8 cellular contexts compared by ENCODE assay signal in genomic region chr19:6753178-6754031, GRCh38. TPM values are rescaled to one million over a fixed set of nuclear protein-coding genes. Genes with fewer than 3 reads are reported as not detected.
DNase-seq lines count a peak whose midpoint lies in the region; ATAC-seq and TF ChIP-seq lines count a peak whose summit lies in the region.

No MANE protein-coding gene starts in this region.

- no peak for TF ChIP-seq CTCF in mesothelial cell of epicardium (IDR thresholded peaks at IDR 0.05; ENCODE audit: unreplicated experiment)

- H3K9me3 Mint-ChIP-seq in IgD-negative memory B cell: no peaks in the 10 kb centered on the region
- no peaks in the 10 kb centered on the region for H3K9me3 Mint-ChIP-seq in activated CD4-positive, alpha-beta T cell treated with anti-CD3 and anti-CD28 coated beads for 36 hours (ENCODE audit: low read depth)
- no peaks in the 10 kb centered on the region for H3K9me3 Mint-ChIP-seq in mesothelial cell of epicardium

- POLR2A ChIA-PET in activated CD4-positive, alpha-beta T cell treated with anti-CD3 and anti-CD28 coated beads for 36 hours (lab: Charles Lee): interaction anchor here (0.7 to 1.1 kb wide), 2 partner anchors 19 to 108 kb away, joined by 3 read pairs; no protein-coding TSS in a partner anchor

- H3K4me3 Mint-ChIP-seq in IgD-negative memory B cell: peak overlapping the region; percentile 65 to 93 (median 82)
- H3K4me3 Mint-ChIP-seq in activated CD4-positive, alpha-beta T cell treated with anti-CD3 and anti-CD28 coated beads for 36 hours: peak overlapping the region; percentile 59
- peak overlapping the region; percentile 60 for H3K4me3 Mint-ChIP-seq in mesothelial cell of epicardium

- peak; percentile 68 for ATAC-seq in GM21529 (IDR thresholded peaks at IDR 0.05; ENCODE audit: unreplicated experiment)
- peak; percentile 94 for ATAC-seq in activated CD4-positive, alpha-beta T cell treated with anti-CD3 and anti-CD28 coated beads for 36 hours

- H3K27me3 Mint-ChIP-seq in IgD-negative memory B cell (no peaks in the 10 kb centered on the region), mesothelial cell of epicardium (ENCODE audit: low read depth) (peaks cover 4% of the 10 kb centered on the region)
- H3K27me3 Mint-ChIP-seq in activated CD4-positive, alpha-beta T cell treated with anti-CD3 and anti-CD28 coated beads for 36 hours: no peaks in the 10 kb centered on the region

- intact Hi-C loops in activated CD4-positive, alpha-beta T cell treated with anti-CD3 and anti-CD28 coated beads for 36 hours (cut with DNase I, micrococcal nuclease): loop anchor here (1.0 to 2.0 kb wide), 8 partner anchors 14 to 328 kb away; partner anchors contain the start of genes SH2D3A (in 2 of the 2) and TRIP10 (in 2 of the 2)

- peak overlapping the region; percentile 73 to 84 (median 80) for H3K27ac Mint-ChIP-seq in IgD-negative memory B cell
- peak overlapping the region; percentile 47 for H3K27ac Mint-ChIP-seq in activated CD4-positive, alpha-beta T cell treated with anti-CD3 and anti-CD28 coated beads for 36 hours
- peak overlapping the region; percentile 66 for H3K27ac Mint-ChIP-seq in mesothelial cell of epicardium

- CTCF ChIA-PET in activated CD4-positive, alpha-beta T cell treated with anti-CD3 and anti-CD28 coated beads for 36 hours (lab: Charles Lee): interaction anchor here (1.0 kb wide), 1 partner anchor 237 kb away, joined by 3 read pairs; no protein-coding TSS in a partner anchor

- DNase-seq in Daoy (ENCODE audit: low read depth): peak; percentile 87
- peak; percentile 93 for DNase-seq in activated CD4-positive, alpha-beta T cell treated with anti-CD3 and anti-CD28 coated beads for 36 hours
- DNase-seq in effector CD8-positive, alpha-beta T cell (lab: John Stamatoyannopoulos, UW): peak; percentile 74
- DNase-seq in mesothelial cell of epicardium (ENCODE audit: low spot score in 2 of 2, unreplicated experiment in 2 of 2): peak in 1 of 2 experiments; percentile 70
- DNase-seq in stimulated activated CD8-positive, alpha-beta memory T cell treated with anti-CD3 and anti-CD28 coated beads, Interleukin-4, amount 100 ng/mL, for 4 hours (ENCODE audit: low read depth in 2 of 2, low spot score in 1 of 2): peak; percentile 43 to 50
- no peak for DNase-seq in NCI-H146 (lab: John Stamatoyannopoulos, UW)

- H3K4me1 Mint-ChIP-seq in IgD-negative memory B cell (peaks cover 0 to 21% (median 14%) of the 10 kb centered on the region in 3 donors), mesothelial cell of epicardium (peaks cover 7% of the 10 kb centered on the region)
- peaks cover 13% of the 10 kb centered on the region for H3K4me1 Mint-ChIP-seq in activated CD4-positive, alpha-beta T cell treated with anti-CD3 and anti-CD28 coated beads for 36 hours

- H3K36me3 Mint-ChIP-seq in IgD-negative memory B cell: peaks cover 5% of the 10 kb centered on the region
- H3K36me3 Mint-ChIP-seq in activated CD4-positive, alpha-beta T cell treated with anti-CD3 and anti-CD28 coated beads for 36 hours (ENCODE audit: low read depth): peaks cover 46% of the 10 kb centered on the region
- peaks cover 18% of the 10 kb centered on the region for H3K36me3 Mint-ChIP-seq in mesothelial cell of epicardium

RNA-seq across cellular contexts. Expression of gene SH2D3A, which starts 13.8 kb away (rescaled TPM):
- 1.3 and 1.8 TPM in 2 replicates for total RNA-seq in Daoy (2014; rRNA removed; shearing (Covaris generic))
- polyA plus RNA-seq in IgD-negative memory B cell: 32.7 TPM
- 10 to 100 TPM; 20.7 to 23.2 TPM for total RNA-seq in activated CD4-positive, alpha-beta T cell treated with anti-CD3 and anti-CD28 coated beads for 36 hours
- total RNA-seq in mesothelial cell of epicardium: 13.3 to 13.9 TPM (median 13.4 TPM) in 3 replicates

RNA-seq across cellular contexts. Expression of gene TRIP10, which starts 13.9 kb away (rescaled TPM):
- total RNA-seq in Daoy (2014; rRNA removed; shearing (Covaris generic)): 39.6 and 53.9 TPM in 2 replicates
- polyA plus RNA-seq in IgD-negative memory B cell: 4.0 TPM
- total RNA-seq in activated CD4-positive, alpha-beta T cell treated with anti-CD3 and anti-CD28 coated beads for 36 hours: 10 to 100 TPM; 45.1 to 50.0 TPM
- 67.5 to 73.2 TPM (median 69.5 TPM) in 3 replicates for total RNA-seq in mesothelial cell of epicardium

RNA-seq across cellular contexts. Expression of gene GPR108, which starts 16.0 kb away (rescaled TPM):
- total RNA-seq in Daoy (2014; rRNA removed; shearing (Covaris generic)): 26.3 and 35.7 TPM in 2 replicates
- 81.3 TPM for polyA plus RNA-seq in IgD-negative memory B cell
- total RNA-seq in activated CD4-positive, alpha-beta T cell treated with anti-CD3 and anti-CD28 coated beads for 36 hours: 10 to 100 TPM; 58.8 to 59.9 TPM
- total RNA-seq in mesothelial cell of epicardium: 51.4 to 53.6 TPM (median 52.1 TPM) in 3 replicates

RNA-seq across cellular contexts. Expression of gene VAV1, which starts 19.1 kb away (rescaled TPM):
- total RNA-seq in Daoy (2014; rRNA removed; shearing (Covaris generic)): 0.40 and 1.7 TPM in 2 replicates
- 47.5 TPM for polyA plus RNA-seq in IgD-negative memory B cell
- 10 to 100 TPM; 73.4 to 90.8 TPM for total RNA-seq in activated CD4-positive, alpha-beta T cell treated with anti-CD3 and anti-CD28 coated beads for 36 hours
- not detected in 3 replicates for total RNA-seq in mesothelial cell of epicardium

RNA-seq across cellular contexts. Expression of gene C3, which starts 33.0 kb away (rescaled TPM):
- 7.9 and 10.2 TPM in 2 replicates for total RNA-seq in Daoy (2014; rRNA removed; shearing (Covaris generic))
- polyA plus RNA-seq in IgD-negative memory B cell: not detected
- total RNA-seq in activated CD4-positive, alpha-beta T cell treated with anti-CD3 and anti-CD28 coated beads for 36 hours: 1 to 10 TPM in 1 of 2 experiments, under 1 TPM in 1; 0.93 to 1.0 TPM
- 23.1 to 35.3 TPM (median 24.5 TPM) in 3 replicates for total RNA-seq in mesothelial cell of epicardium
